Comparison of ENCODE assay signal across 26 cellular contexts in genomic region chr3:190279690-190280089, GRCh38. TPM values are rescaled to one million over a fixed set of nuclear protein-coding genes. Genes with fewer than 3 reads are reported as not detected.
DNase-seq lines count a peak whose midpoint lies in the region; ATAC-seq and TF ChIP-seq lines count a peak whose summit lies in the region.
"Had no signal": no experiment of that assay in that cellular context is flagged by ENCODE, and none has a peak within 500 bp of the region (broad histone marks: within the 10 kb centered on the region; RNA-seq: fewer than 3 reads in every experiment).

No MANE protein-coding gene starts in this region.

- H4K8ac ChIP-seq in mesendoderm (ENCODE audit: low read depth, low read length) = no peak overlapping the region

- H3K36me3 Mint-ChIP-seq in brain = no peaks in the 10 kb centered on the region
- H3K36me3 Mint-ChIP-seq: CD4-positive, alpha-beta memory T cell had no signal

- H3K9me3 ChIP-seq in breast epithelium = no peaks in the 10 kb centered on the region

- H3K18ac ChIP-seq in mesendoderm (ENCODE audit: low read length) = no peak overlapping the region

- no peaks in the 10 kb centered on the region for H3K79me1 ChIP-seq in mesendoderm (ENCODE audit: low read length)

- H2AK5ac ChIP-seq in mesendoderm (ENCODE audit: low read length) = no peak overlapping the region

- no peaks in the 10 kb centered on the region for H3K27me3 ChIP-seq in mesendoderm (ENCODE audit: insufficient read depth, low read length, poor library complexity)
- H3K27me3 ChIP-seq in breast epithelium = no peaks in the 10 kb centered on the region
- H3K27me3 ChIP-seq: MG63 had no signal

- H3K4me1 Mint-ChIP-seq in brain = peaks cover 20% of the 10 kb centered on the region
- H3K4me1 Mint-ChIP-seq in stimulated activated naive CD8-positive, alpha-beta T cell treated with anti-CD3 and anti-CD28 coated beads, Interleukin-15, amount 100 ng/mL, for 72 hours = no peaks in the 10 kb centered on the region
- H3K4me1 Mint-ChIP-seq: CD4-positive, alpha-beta memory T cell had no signal

- DNase-seq in EH (ENCODE audit: low read depth) = peak; percentile 6
- peak; percentile 5 for DNase-seq in iPS DF 4.7 (ENCODE audit: extremely low read depth, low spot score)
- DNase-seq in mesendoderm = peak; percentile 59
- no peak for DNase-seq in breast epithelium (ENCODE audit: low spot score in 2 of 2)
- no peak for DNase-seq in effector CD8-positive, alpha-beta T cell (lab: John Stamatoyannopoulos, UW)
- no peak for DNase-seq in stimulated activated naive CD8-positive, alpha-beta T cell treated with anti-CD3 and anti-CD28 coated beads, Interleukin-15, amount 100 ng/mL, for 72 hours
- DNase-seq: AML-193; C1 segment of cervical spinal cord; CD4-positive, alpha-beta memory T cell; COR-L47; GOT3; HCEC 1CT; IMR-90; KG1; MG63; NCI-H1105 treated with DMSO at 0.1 percent for 48 hours; NCI-H146; NCI-H1930; NCI-H2107; NCI-H446 treated with DMSO at 0.1 percent for 48 hours; NCI-H526; NCI-H82; RPMI8226; SHP77 had no signal

- H3K27ac Mint-ChIP-seq in brain = peak overlapping the region in 3 of 5 experiments; percentile 7 to 62 (median 60)
- no peak overlapping the region for H3K27ac Mint-ChIP-seq in stimulated activated naive CD8-positive, alpha-beta T cell treated with anti-CD3 and anti-CD28 coated beads, Interleukin-15, amount 100 ng/mL, for 72 hours

- H3K4me2 ChIP-seq in mesendoderm (ENCODE audit: low read length) = no peak overlapping the region

- H3K9ac ChIP-seq in mesendoderm (ENCODE audit: low read length) = no peak overlapping the region

- H3K27ac ChIP-seq in mesendoderm (ENCODE audit: low read depth, low read length) (no peak overlapping the region), breast epithelium (no peak overlapping the region)

- H3K27me3 Mint-ChIP-seq in brain = no peaks in the 10 kb centered on the region
- no peaks in the 10 kb centered on the region for H3K27me3 Mint-ChIP-seq in stimulated activated naive CD8-positive, alpha-beta T cell treated with anti-CD3 and anti-CD28 coated beads, Interleukin-15, amount 100 ng/mL, for 72 hours

- no peak overlapping the region for H4K5ac ChIP-seq in mesendoderm (ENCODE audit: low read length)

- no peak for TF ChIP-seq POLR2A in breast epithelium (IDR thresholded peaks at IDR 0.05)

- no peak for TF ChIP-seq CTCF in brain (conservative IDR thresholded peaks at IDR 0.05)
- no peak for TF ChIP-seq CTCF in breast epithelium (IDR thresholded peaks at IDR 0.05)

- peaks cover 3 to 10% (median 3%) of the 10 kb centered on the region in 5 experiments for H3K9me3 Mint-ChIP-seq in brain
- H3K9me3 Mint-ChIP-seq in stimulated activated naive CD8-positive, alpha-beta T cell treated with anti-CD3 and anti-CD28 coated beads, Interleukin-15, amount 100 ng/mL, for 72 hours = peaks cover 0 to 4% of the 10 kb centered on the region in 2 donors

- H3K4me3 Mint-ChIP-seq in brain = no peak overlapping the region
- no peak overlapping the region for H3K4me3 Mint-ChIP-seq in stimulated activated naive CD8-positive, alpha-beta T cell treated with anti-CD3 and anti-CD28 coated beads, Interleukin-15, amount 100 ng/mL, for 72 hours
- H3K4me3 Mint-ChIP-seq: CD4-positive, alpha-beta memory T cell had no signal

- ATAC-seq in HG03045 (IDR thresholded peaks at IDR 0.05; ENCODE audit: unreplicated experiment) = no peak
- no peak for ATAC-seq in stimulated activated naive CD8-positive, alpha-beta T cell treated with anti-CD3 and anti-CD28 coated beads, Interleukin-15, amount 100 ng/mL, for 72 hours

- no peaks in the 10 kb centered on the region for H3K4me1 ChIP-seq in mesendoderm (ENCODE audit: control insufficient read depth, low read depth, low read length)
- H3K4me1 ChIP-seq in breast epithelium = no peaks in the 10 kb centered on the region

- H2BK5ac ChIP-seq in mesendoderm (ENCODE audit: low read length) = no peak overlapping the region

- no peak overlapping the region for H2BK120ac ChIP-seq in mesendoderm (ENCODE audit: low read depth, low read length)

- no peaks in the 10 kb centered on the region for H3K79me2 ChIP-seq in mesendoderm (ENCODE audit: control insufficient read depth, insufficient read depth, low read length)

- H3K4me3 ChIP-seq in mesendoderm (ENCODE audit: low read length) = no peak overlapping the region
- no peak overlapping the region for H3K4me3 ChIP-seq in breast epithelium
- H3K4me3 ChIP-seq: MG63 had no signal

- H3K56ac ChIP-seq in mesendoderm (ENCODE audit: low read length) = no peak overlapping the region

- no peak overlapping the region for H3K23ac ChIP-seq in mesendoderm (ENCODE audit: low read length)

- no peak overlapping the region for H2BK15ac ChIP-seq in mesendoderm (replicated peaks; ENCODE audit: low read depth)

- intact Hi-C loops in breast epithelium (cut with DNase I; ENCODE audit: low total_unique reads) = no loop called here

- H3K36me3 ChIP-seq in mesendoderm (ENCODE audit: control insufficient read depth, insufficient read depth, low read length) (no peaks in the 10 kb centered on the region), breast epithelium (no peaks in the 10 kb centered on the region)
- H3K36me3 ChIP-seq: MG63 had no signal

- H3K4ac ChIP-seq in mesendoderm (ENCODE audit: low read depth, low read length) = no peak overlapping the region

RNA-seq across cellular contexts. Expression of gene CLDN1, which starts 42.6 kb away (rescaled TPM):
- 0.44 TPM for polyA plus RNA-seq in brain (ENCODE audit: insufficient read depth, low read depth, low replicate concordance)
- polyA plus RNA-seq in mesendoderm (2013, experiment 1 of 2) = 3.8 TPM
- polyA plus RNA-seq in mesendoderm (2013, experiment 2 of 2) = 3.5 TPM
- 10 to 100 TPM in 1 of 3 donors, 1 to 10 TPM in 1, under 1 TPM in 1; 0.80 to 51.8 (median 2.9) TPM for total RNA-seq in breast epithelium
- total RNA-seq: CD4-positive, alpha-beta memory T cell had no signal
- polyA plus RNA-seq: CD4-positive, alpha-beta memory T cell had no signal

Comparison
In these comparisons a context has a peak if more than half of its experiments do, and no peak if none do; other contexts are left out.
1. DNase-seq: peak in EH (single experiment), iPS DF 4.7 (single experiment) and mesendoderm (single experiment); none in breast epithelium (0 of 2), effector CD8-positive, alpha-beta T cell (single experiment) and stimulated activated naive CD8-positive, alpha-beta T cell treated with anti-CD3 and anti-CD28 coated beads, Interleukin-15, amount 100 ng/mL, for 72 hours (0 of 2).
2. H3K27ac Mint-ChIP-seq: peak in brain (3 of 5); none in stimulated activated naive CD8-positive, alpha-beta T cell treated with anti-CD3 and anti-CD28 coated beads, Interleukin-15, amount 100 ng/mL, for 72 hours (0 of 2).